Comparison of ENCODE assay signal across 12 cellular contexts in genomic region chr1:1121611-1122077, GRCh38. TPM values are rescaled to one million over a fixed set of nuclear protein-coding genes. Genes with fewer than 3 reads are reported as not detected.
DNase-seq lines count a peak whose midpoint lies in the region; ATAC-seq and TF ChIP-seq lines count a peak whose summit lies in the region.
"Had no signal": no experiment of that assay in that cellular context is flagged by ENCODE, and none has a peak within 500 bp of the region (broad histone marks: within the 10 kb centered on the region; RNA-seq: fewer than 3 reads in every experiment).

No MANE protein-coding gene starts in this region.

- H3K36me3 Mint-ChIP-seq in activated CD4-positive, alpha-beta T cell treated with anti-CD3 and anti-CD28 coated beads, Interleukin-2, amount 10 ng/mL, durations not matched to agents 7 days and 5 days (ENCODE audit: low read depth), result no peaks in the 10 kb centered on the region
- H3K36me3 Mint-ChIP-seq: natural killer cell had no signal

- POLR2A ChIA-PET in Panc1 (lab: Charles Lee), result no interaction called here
- POLR2A ChIA-PET in activated CD4-positive, alpha-beta T cell treated with anti-CD3 and anti-CD28 coated beads, Interleukin-2, amount 10 ng/mL, durations not matched to agents 7 days and 5 days (lab: Charles Lee), result no interaction called here

- in situ Hi-C loops in Panc1 (cut with HindIII; ENCODE audit: low pct_unique_long_range_greater_than_20kb, low sequenced_read_pairs), result no loop called here

- peaks cover 15% of the 10 kb centered on the region for H3K4me1 Mint-ChIP-seq in activated CD4-positive, alpha-beta T cell treated with anti-CD3 and anti-CD28 coated beads, Interleukin-2, amount 10 ng/mL, durations not matched to agents 7 days and 5 days

- TF ChIP-seq CTCF in Panc1 (IDR thresholded peaks at IDR 0.05), result no peak
- TF ChIP-seq CTCF in left ventricle myocardium inferior (IDR thresholded peaks at IDR 0.05; ENCODE audit: borderline replicate concordance), result no peak

- H3K27ac Mint-ChIP-seq in activated CD4-positive, alpha-beta T cell treated with anti-CD3 and anti-CD28 coated beads, Interleukin-2, amount 10 ng/mL, durations not matched to agents 7 days and 5 days, result no peak overlapping the region
- H3K27ac Mint-ChIP-seq: activated naive CD4-positive, alpha-beta T cell treated with anti-CD3 and anti-CD28 coated beads, Interleukin-2, amount 50 U/mL, for 72 hours had no signal

- H3K27me3 ChIP-seq in Panc1 (ENCODE audit: control insufficient read depth, insufficient read depth, low read length) (no peaks in the 10 kb centered on the region), left ventricle myocardium inferior (ENCODE audit: low read depth) (peaks cover 47% of the 10 kb centered on the region)
- H3K27me3 ChIP-seq: testis had no signal

- H3K27me3 Mint-ChIP-seq in activated CD4-positive, alpha-beta T cell treated with anti-CD3 and anti-CD28 coated beads, Interleukin-2, amount 10 ng/mL, durations not matched to agents 7 days and 5 days, result peaks cover 8% of the 10 kb centered on the region

- CTCF ChIA-PET in Panc1 (lab: Charles Lee), result interaction anchor here (0.6 to 2.0 kb wide), 6 partner anchors 19 to 944 kb away, joined by 3 to 10 read pairs (median 5); no protein-coding TSS in a partner anchor
- CTCF ChIA-PET in activated CD4-positive, alpha-beta T cell treated with anti-CD3 and anti-CD28 coated beads, Interleukin-2, amount 10 ng/mL, durations not matched to agents 7 days and 5 days (lab: Charles Lee), result interaction anchor here (0.8 to 3.6 kb wide), 30 partner anchors 8 to 253 kb away, joined by 3 to 36 read pairs (median 4); partner anchors contain the start of genes AURKAIP1, B3GALT6, SDF4 and UBE2J2

- H3K4me3 ChIP-seq in Panc1 (ENCODE audit: low read depth in 2 of 2, low read length in 2 of 2), result peak overlapping the region; percentile 18 to 36; a peak in 3 of 4 replicates
- peak overlapping the region; percentile 44 for H3K4me3 ChIP-seq in left ventricle myocardium inferior
- peak overlapping the region; percentile 22 for H3K4me3 ChIP-seq in skeletal muscle cell (ENCODE audit: low read depth, low read length)
- H3K4me3 ChIP-seq: testis had no signal

- H3K9me3 Mint-ChIP-seq in activated CD4-positive, alpha-beta T cell treated with anti-CD3 and anti-CD28 coated beads, Interleukin-2, amount 10 ng/mL, durations not matched to agents 7 days and 5 days, result no peaks in the 10 kb centered on the region
- H3K9me3 Mint-ChIP-seq: natural killer cell had no signal

- H3K36me3 ChIP-seq in Panc1 (ENCODE audit: control insufficient read depth, insufficient read depth, low read length) (no peaks in the 10 kb centered on the region), left ventricle myocardium inferior (no peaks in the 10 kb centered on the region)

- peak; percentile 81 for ATAC-seq in Panc1

- no peak overlapping the region for H3K4me3 Mint-ChIP-seq in activated CD4-positive, alpha-beta T cell treated with anti-CD3 and anti-CD28 coated beads, Interleukin-2, amount 10 ng/mL, durations not matched to agents 7 days and 5 days

- DNase-seq in NCI-H748 (lab: John Stamatoyannopoulos, UW; ENCODE audit: unreplicated experiment) (peak; percentile 56), NCI-H748 treated with DMSO at 0.1 percent for 48 hours (lab: John Stamatoyannopoulos, UW) (no peak), Panc1 (ENCODE audit: low read depth, low spot score) (no peak), left ventricle myocardium inferior (no peak), skeletal muscle cell (ENCODE audit: low read depth) (no peak), HCEC 1CT (no peak)
- no peak for DNase-seq in activated CD4-positive, alpha-beta T cell treated with anti-CD3 and anti-CD28 coated beads for 4 hours
- no peak for DNase-seq in activated CD4-positive, alpha-beta T cell treated with anti-CD3 and anti-CD28 coated beads, Interleukin-2, amount 10 ng/mL, durations not matched to agents 7 days and 5 days

- H3K27ac ChIP-seq in Panc1 (ENCODE audit: low read length), result peak overlapping the region; percentile 54
- H3K27ac ChIP-seq in left ventricle myocardium inferior (replicated peaks), result no peak overlapping the region
- H3K27ac ChIP-seq: HL-60, testis had no signal

- H3K4me1 ChIP-seq in Panc1 (ENCODE audit: control insufficient read depth, insufficient read depth, low read length) (peaks cover 13% of the 10 kb centered on the region), left ventricle myocardium inferior (peaks cover 12% of the 10 kb centered on the region)
- H3K4me1 ChIP-seq: testis had no signal

- intact Hi-C loops in Panc1 (cut with micrococcal nuclease; ENCODE audit: unreplicated experiment) (loop anchor here (5.0 to 10.0 kb wide), 3 partner anchors 63 to 131 kb away; partner anchors contain the start of genes B3GALT6 and SDF4), left ventricle myocardium inferior (cut with micrococcal nuclease) (no loop called here)

- BruUV-seq in Panc1 (replicated peaks; lab: Mats Ljungman, UMichigan), result no TSS peak

- H3K9me3 ChIP-seq in Panc1 (ENCODE audit: control insufficient read depth, insufficient read depth, low read depth, low read length) (no peaks in the 10 kb centered on the region), left ventricle myocardium inferior (replicated peaks) (no peaks in the 10 kb centered on the region)
- H3K9me3 ChIP-seq: testis had no signal

RNA-seq across cellular contexts. Expression of gene C1orf159, which starts 5.8 kb away (rescaled TPM):
- total RNA-seq in Panc1 (2021; ENCODE audit: unreplicated experiment), result 28.8 TPM
- 25.8 TPM for polyA plus RNA-seq in Panc1 (2012; ENCODE audit: insufficient read length)
- total RNA-seq in left ventricle myocardium inferior, result 3.8 TPM
- 10 to 100 TPM; 18.0 to 22.0 TPM for total RNA-seq in activated CD4-positive, alpha-beta T cell treated with anti-CD3 and anti-CD28 coated beads, Interleukin-2, amount 10 ng/mL, durations not matched to agents 7 days and 5 days

RNA-seq across cellular contexts. Expression of gene RNF223, which starts 47.5 kb away (rescaled TPM):
- total RNA-seq in Panc1 (2021; ENCODE audit: unreplicated experiment), result 0.08 TPM
- not detected for polyA plus RNA-seq in Panc1 (2012; ENCODE audit: insufficient read length)
- total RNA-seq in left ventricle myocardium inferior, result not detected
- total RNA-seq in activated CD4-positive, alpha-beta T cell treated with anti-CD3 and anti-CD28 coated beads, Interleukin-2, amount 10 ng/mL, durations not matched to agents 7 days and 5 days, result not detected
- total RNA-seq: activated naive CD4-positive, alpha-beta T cell treated with anti-CD3 and anti-CD28 coated beads, Interleukin-2, amount 50 U/mL, for 72 hours; natural killer cell had no signal

RNA-seq across cellular contexts. Expression of gene TTLL10, which starts 52.0 kb away (rescaled TPM):
- total RNA-seq in Panc1 (2021; ENCODE audit: unreplicated experiment), result not detected
- not detected for polyA plus RNA-seq in Panc1 (2012; ENCODE audit: insufficient read length)
- not detected for total RNA-seq in left ventricle myocardium inferior
- total RNA-seq in activated CD4-positive, alpha-beta T cell treated with anti-CD3 and anti-CD28 coated beads, Interleukin-2, amount 10 ng/mL, durations not matched to agents 7 days and 5 days, result under 1 TPM; 0.15 to 0.27 TPM
- total RNA-seq: activated naive CD4-positive, alpha-beta T cell treated with anti-CD3 and anti-CD28 coated beads, Interleukin-2, amount 50 U/mL, for 72 hours had no signal
